Comparison of ENCODE assay signal across 8 cellular contexts in the genomic region with DNA sequence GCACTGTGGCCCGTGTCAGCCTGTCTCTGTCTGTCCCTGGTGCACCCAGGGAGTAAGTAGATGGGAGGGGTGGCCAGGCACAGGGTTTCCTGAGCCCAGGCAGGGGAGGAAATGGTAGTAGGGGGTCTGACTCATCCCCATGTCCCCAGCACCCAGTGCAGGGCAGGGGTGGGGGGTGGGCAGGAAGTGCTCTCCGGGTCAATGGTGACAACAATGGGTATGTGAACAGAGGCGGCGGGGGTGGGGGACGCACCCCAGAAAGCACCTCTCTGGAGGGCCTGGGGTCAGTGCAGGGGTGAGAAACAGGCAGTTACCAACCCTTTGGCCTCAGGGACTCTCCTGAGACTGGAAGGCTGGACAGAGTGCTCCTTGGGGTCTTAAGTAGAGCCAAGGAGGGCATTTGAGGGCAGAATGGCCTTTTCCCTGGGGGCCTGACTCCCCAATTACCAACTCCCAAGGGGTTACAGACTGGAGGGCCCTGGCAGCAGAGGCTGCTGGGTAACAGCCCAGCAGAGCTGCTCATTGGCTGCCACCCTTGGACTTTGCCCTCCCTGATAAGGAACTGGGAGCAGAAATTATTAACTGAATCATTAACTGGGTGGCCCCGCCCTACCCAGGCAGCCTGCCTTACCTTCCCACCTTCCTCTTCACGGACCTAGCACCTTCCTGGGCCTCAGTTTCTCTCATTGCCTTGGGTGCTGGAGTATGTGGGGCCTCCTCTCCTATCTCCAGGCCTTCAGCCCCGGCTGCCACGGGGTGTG. TPM values are rescaled to one million over a fixed set of nuclear protein-coding genes. Genes with fewer than 3 reads are reported as not detected.
A peak's percentile ranks its signal among the peaks of the same experiment; 100 is the strongest.
DNase-seq lines count a peak whose midpoint lies in the region; ATAC-seq, FAIRE-seq and TF ChIP-seq lines count a peak whose summit lies in the region.

No MANE protein-coding gene starts in this region.

- no peak for TF ChIP-seq POLR2A in erythroblast (IDR thresholded peaks at IDR 0.05; ENCODE audit: low read length)

- ATAC-seq in GM19328 (IDR thresholded peaks at IDR 0.05; ENCODE audit: unreplicated experiment) (no peak), HG02870 (IDR thresholded peaks at IDR 0.05; ENCODE audit: unreplicated experiment) (no peak)

- peak; percentile 96 for DNase-seq in 8988T
- peak; percentile 53 for DNase-seq in GM19240 (ENCODE audit: insufficient read length, low spot score)
- DNase-seq in RCC 7860 (ENCODE audit: low spot score), result peak; percentile 82
- DNase-seq in erythroblast (lab: John Stamatoyannopoulos, UW), result peak; percentile 68 to 81
- no peak for DNase-seq in GF-D8 (lab: John Stamatoyannopoulos, UW)

- H3K27ac ChIP-seq in temporal lobe (ENCODE audit: low read depth, low read length), result peak overlapping the region; percentile 93

- FAIRE-seq in RCC 7860 (lab: Jason Lieb, UNC), result peak; percentile 63

RNA-seq across cellular contexts. Expression of a gene that starts 4.2 kb away (rescaled TPM):
- 1.2 TPM for total RNA-seq in temporal lobe

RNA-seq across cellular contexts. Expression of a gene that starts 35.8 kb away (rescaled TPM):
- total RNA-seq in temporal lobe, result 17.2 TPM

RNA-seq across cellular contexts. Expression of a gene that starts 36.1 kb away (rescaled TPM):
- 10.6 TPM for total RNA-seq in temporal lobe
